ENCODE assay signal across 8 cellular contexts in genomic region chr17:1229354-1229890, GRCh38. TPM values are rescaled to one million over a fixed set of nuclear protein-coding genes. Genes with fewer than 3 reads are reported as not detected.
DNase-seq lines count a peak whose midpoint lies in the region; FAIRE-seq and TF ChIP-seq lines count a peak whose summit lies in the region.

No MANE protein-coding gene starts in this region.

- no peak for DNase-seq in GM12864 (ENCODE audit: low read depth)
- no peak for DNase-seq in HFF-Myc (ENCODE audit: extremely low read depth, low read depth)
- DNase-seq in Peyer's patch, result peak; percentile 85 to 93 (median 88)
- peak; percentile 58 for DNase-seq in activated naive CD8-positive, alpha-beta T cell treated with anti-CD3 and anti-CD28 coated beads for 36 hours
- DNase-seq in small intestine, result peak; percentile 61
- no peak for DNase-seq in NCI-H1436 treated with DMSO at 0.1 percent for 48 hours (lab: John Stamatoyannopoulos, UW)
- DNase-seq in NCI-H2107 treated with DMSO at 0.1 percent for 48 hours (lab: John Stamatoyannopoulos, UW; ENCODE audit: unreplicated experiment), result no peak

- H3K27ac ChIP-seq in Peyer's patch (peak overlapping the region; percentile 71 to 93 (median 84)), iPS-18a (ENCODE audit: low read length) (no peak overlapping the region), small intestine (ENCODE audit: low read depth in 1 of 2, low read length in 1 of 2) (peak overlapping the region; percentile 64 to 75)

- H3K9ac ChIP-seq in iPS-18a (ENCODE audit: low read length), result no peak overlapping the region

- TF ChIP-seq CTCF in GM12864 (IDR thresholded peaks at IDR 0.05; ENCODE audit: low read depth, low read length, missing control alignments) (no peak), HFF-Myc (IDR thresholded peaks at IDR 0.05; ENCODE audit: low read depth, low read length, missing control alignments) (no peak), Peyer's patch (IDR thresholded peaks at IDR 0.05) (no peak)

- no peaks in the 10 kb centered on the region for H3K27me3 ChIP-seq in Peyer's patch
- H3K27me3 ChIP-seq in iPS-18a (ENCODE audit: control insufficient read depth, insufficient read depth, low read length), result peaks cover 71% of the 10 kb centered on the region
- H3K27me3 ChIP-seq in small intestine (ENCODE audit: control insufficient read depth in 2 of 2, insufficient read depth in 2 of 2, low read length in 2 of 2), result no peaks in the 10 kb centered on the region

- H3K4me3 ChIP-seq in GM12864 (ENCODE audit: low read depth, low read length) (peak overlapping the region; percentile 95), HFF-Myc (replicated peaks; ENCODE audit: low read depth, low read length) (peak overlapping the region; percentile 33), Peyer's patch (peak overlapping the region; percentile 59 to 94 (median 82)), iPS-18a (ENCODE audit: low read length) (peak overlapping the region; percentile 27), small intestine (ENCODE audit: low read depth in 1 of 2, low read length in 2 of 2) (peak overlapping the region; percentile 76)

- H3K9me3 ChIP-seq in Peyer's patch (no peaks in the 10 kb centered on the region), iPS-18a (ENCODE audit: control insufficient read depth, low read depth, low read length) (no peaks in the 10 kb centered on the region), small intestine (ENCODE audit: control insufficient read depth, low read depth) (no peaks in the 10 kb centered on the region)

- H3K27me3 Mint-ChIP-seq in activated naive CD8-positive, alpha-beta T cell treated with anti-CD3 and anti-CD28 coated beads for 36 hours, result peaks cover 57% of the 10 kb centered on the region

- H3K4me1 Mint-ChIP-seq in activated naive CD8-positive, alpha-beta T cell treated with anti-CD3 and anti-CD28 coated beads for 36 hours, result peaks cover 13% of the 10 kb centered on the region

- H3K36me3 ChIP-seq in Peyer's patch (no peaks in the 10 kb centered on the region), iPS-18a (ENCODE audit: control insufficient read depth, low read depth, low read length) (no peaks in the 10 kb centered on the region), small intestine (ENCODE audit: control insufficient read depth in 2 of 2, insufficient read depth in 2 of 2, low read length in 2 of 2) (no peaks in the 10 kb centered on the region)

- FAIRE-seq in small intestine (lab: Jason Lieb, UNC), result no peak

- no peaks in the 10 kb centered on the region for H3K36me3 Mint-ChIP-seq in activated naive CD8-positive, alpha-beta T cell treated with anti-CD3 and anti-CD28 coated beads for 36 hours

- TF ChIP-seq POLR2A in Peyer's patch (IDR thresholded peaks at IDR 0.05), result peak; percentile 77 to 79

- H3K9me3 Mint-ChIP-seq in activated naive CD8-positive, alpha-beta T cell treated with anti-CD3 and anti-CD28 coated beads for 36 hours, result no peaks in the 10 kb centered on the region

- WGBS in small intestine, 3 donors, result 0 to 1% (median 0%) methylated on average over 36 to 72 of the region's 72 CpGs

- no peak overlapping the region for H3K27ac Mint-ChIP-seq in activated naive CD8-positive, alpha-beta T cell treated with anti-CD3 and anti-CD28 coated beads for 36 hours

- peak overlapping the region; percentile 59 for H3K4me3 Mint-ChIP-seq in activated naive CD8-positive, alpha-beta T cell treated with anti-CD3 and anti-CD28 coated beads for 36 hours

- peaks cover 0 to 34% (median 15%) of the 10 kb centered on the region in 4 donors for H3K4me1 ChIP-seq in Peyer's patch
- no peaks in the 10 kb centered on the region for H3K4me1 ChIP-seq in iPS-18a (ENCODE audit: control insufficient read depth, low read depth, low read length)
- no peaks in the 10 kb centered on the region for H3K4me1 ChIP-seq in small intestine (ENCODE audit: control insufficient read depth in 2 of 2, insufficient read depth in 1 of 2, low read depth in 1 of 2, low read length in 1 of 2)

RNA-seq across cellular contexts. Expression of gene BHLHA9, which starts 40.8 kb away (rescaled TPM):
- not detected for total RNA-seq in Peyer's patch
- not detected for total RNA-seq in activated naive CD8-positive, alpha-beta T cell treated with anti-CD3 and anti-CD28 coated beads for 36 hours
- not detected for polyA plus RNA-seq in small intestine

RNA-seq across cellular contexts. Expression of gene ABR, which starts 49.6 kb away (rescaled TPM):
- total RNA-seq in Peyer's patch, result 100 to 1,000 TPM; 220 to 753 (median 440) TPM
- total RNA-seq in activated naive CD8-positive, alpha-beta T cell treated with anti-CD3 and anti-CD28 coated beads for 36 hours, result 10 to 100 TPM; 31.6 to 35.1 TPM
- polyA plus RNA-seq in small intestine, result 10 to 100 TPM; 69.8 to 89.2 (median 77.8) TPM

RNA-seq across cellular contexts. Expression of gene TRARG1, which starts 50.0 kb away (rescaled TPM):
- total RNA-seq in Peyer's patch, result under 1 TPM in 2 of 4 donors, not detected in 2; 0.35 to 0.40 TPM
- not detected for total RNA-seq in activated naive CD8-positive, alpha-beta T cell treated with anti-CD3 and anti-CD28 coated beads for 36 hours
- 1 to 10 TPM in 1 of 3 donors, not detected in 2; 4.3 TPM for polyA plus RNA-seq in small intestine

Comparison
In these comparisons a context has a peak if more than half of its experiments do, and no peak if none do; other contexts are left out.
1. DNase-seq: peak in Peyer's patch (3 of 3), activated naive CD8-positive, alpha-beta T cell treated with anti-CD3 and anti-CD28 coated beads for 36 hours (single experiment) and small intestine (single experiment); none in GM12864 (single experiment), HFF-Myc (single experiment), NCI-H1436 treated with DMSO at 0.1 percent for 48 hours (single experiment) and NCI-H2107 treated with DMSO at 0.1 percent for 48 hours (single experiment).
2. H3K4me3 ChIP-seq: peak in every context shown above with its lines; median percentile 95 in GM12864; 82 in Peyer's patch; 76 in small intestine; 33 in HFF-Myc; 27 in iPS-18a.
3. RNA of gene ABR, which starts 49.6 kb away (total RNA-seq): 220 to 753 TPM in Peyer's patch; 31.6 to 35.1 TPM in activated naive CD8-positive, alpha-beta T cell treated with anti-CD3 and anti-CD28 coated beads for 36 hours; every median in the first group is over 4 times any median in the second.